ENCODE assay signal across 34 cellular contexts in the genomic region with DNA sequence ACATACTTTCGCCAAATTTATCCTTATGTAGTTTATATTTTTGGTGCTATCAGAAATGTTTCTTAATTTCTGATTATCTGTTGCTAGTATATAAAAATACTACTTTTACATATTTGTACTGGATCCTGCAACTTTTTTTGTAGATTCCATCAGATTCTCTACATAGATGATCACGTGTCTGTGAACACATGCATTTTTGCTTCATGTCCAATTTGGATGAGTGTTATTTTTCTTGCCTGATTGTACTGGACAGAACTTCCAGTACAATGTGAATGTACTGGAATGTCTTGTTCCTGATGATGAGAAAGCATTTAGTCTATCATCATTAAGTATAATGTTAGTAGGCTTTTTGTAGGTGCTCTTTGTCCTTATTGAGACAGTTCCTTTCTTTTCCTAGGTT. TPM values are rescaled to one million over a fixed set of nuclear protein-coding genes. Genes with fewer than 3 reads are reported as not detected.
"Had no signal": no experiment of that assay in that cellular context is flagged by ENCODE, and none has a peak within 500 bp of the region (broad histone marks: within the 10 kb centered on the region; RNA-seq: fewer than 3 reads in every experiment).

No MANE protein-coding gene starts in this region.

- H3K27me3 ChIP-seq: brain microvascular endothelial cell, Peyer's patch had no signal

- H3K4me1 ChIP-seq: Peyer's patch had no signal

- H3K9me3 ChIP-seq: Peyer's patch had no signal

- DNase-seq: activated CD4-positive, alpha-beta memory T cell treated with anti-CD3 and anti-CD28 coated beads, Interleukin-2, amount 10 ng/mL, durations not matched to agents 7 days and 5 days; activated CD4-positive, alpha-beta T cell treated with anti-CD3 and anti-CD28 coated beads for 4 hours; activated CD8-positive, alpha-beta memory T cell treated with anti-CD3 and anti-CD28 coated beads for 24 hours; activated CD8-positive, alpha-beta memory T cell treated with anti-CD3 and anti-CD28 coated beads, Interleukin-2, amount 10 ng/mL, durations not matched to agents 7 days and 5 days; activated CD8-positive, alpha-beta memory T cell treated with anti-CD3 and anti-CD28 coated beads, Interleukin-2, amount 50 U/mL, for 48 hours; activated effector memory CD4-positive, alpha-beta T cell treated with Interleukin-2 at 50 U/mL for 16 hours; activated naive CD4-positive, alpha-beta T cell treated with anti-CD3 and anti-CD28 coated beads, Interleukin-2, amount 10 ng/mL, durations not matched to agents 7 days and 5 days; activated naive CD8-positive, alpha-beta T cell treated with anti-CD3 and anti-CD28 coated beads, Interleukin-2, amount 50 U/mL, for 24 hours; activated T-cell treated with anti-CD3 and anti-CD28 coated beads, Interleukin-2, amount 50 U/mL, for 48 hours; amniotic stem cell; aorta; brain microvascular endothelial cell; central memory CD4-positive, alpha-beta T cell; Kasumi-1; KG1; MM.1S; MV-4-11; NCI-H1092; NCI-H146; NCI-H187; NCI-H2029 treated with DMSO at 0.1 percent for 48 hours; NCI-H2107; NCI-H2171; NCI-H510A; NCI-H526; NCI-H748 treated with DMSO at 0.1 percent for 48 hours; NK-92 treated with Interleukin-12 subunit alpha and Interleukin-12 subunit beta, amount 100 ng/mL, for 24 hours; PC-3; Peyer's patch; RPMI8226; SIG-M5; T1000 had no signal

- FAIRE-seq: TTC549 had no signal

- H3K4me3 ChIP-seq: Peyer's patch had no signal

- H3K36me3 ChIP-seq: brain microvascular endothelial cell, Peyer's patch had no signal

- H3K27ac ChIP-seq: brain microvascular endothelial cell, Peyer's patch had no signal

RNA-seq across cellular contexts. Expression of gene CAGE1, which starts 51.5 kb away (rescaled TPM):
- total RNA-seq: aorta; Peyer's patch; T-helper 2 cell treated with Interferon-gamma antibody and Interleukin-4, amounts not matched to agents 100 ng/mL and 5 ng/mL, for 36 hours had no signal
- polyA plus RNA-seq: aorta had no signal
